In genomic region chr2:97697252-97698235, GRCh38 we compare ENCODE assay signal across 8 cellular contexts. TPM values are rescaled to one million over a fixed set of nuclear protein-coding genes. Genes with fewer than 3 reads are reported as not detected.
A peak's percentile ranks its signal among the peaks of the same experiment; 100 is the strongest.
DNase-seq lines count a peak whose midpoint lies in the region; ATAC-seq and TF ChIP-seq lines count a peak whose summit lies in the region.

No MANE protein-coding gene starts in this region.

- peak; percentile 81 to 90 (median 88) for DNase-seq in CD4-positive, CD25-positive, alpha-beta regulatory T cell
- DNase-seq in NCI-H1092 (lab: John Stamatoyannopoulos, UW) (peak; percentile 60), SJSA1 (ENCODE audit: low read depth in 1 of 2, low spot score in 2 of 2) (peak; percentile 52 to 84), activated gamma-delta T cell (lab: John Stamatoyannopoulos, UW) (peak; percentile 45), foreskin fibroblast (peak; percentile 69 to 92), nucleus accumbens (lab: John Stamatoyannopoulos, UW) (peak in 54 of 56 donors; percentile 25 to 96 (median 80)), substantia nigra (lab: John Stamatoyannopoulos, UW) (peak in 48 of 49 donors; percentile 13 to 95 (median 80))

- H3K4me3 Mint-ChIP-seq in CD4-positive, CD25-positive, alpha-beta regulatory T cell = peak overlapping the region in 1 of 4 donors; percentile 9

- H3K4me1 ChIP-seq in CD4-positive, CD25-positive, alpha-beta regulatory T cell (ENCODE audit: control insufficient read depth, insufficient read depth, low read length, poor library complexity, severe bottlenecking) = peaks cover 4% of the 10 kb centered on the region
- H3K4me1 ChIP-seq in SJSA1 (replicated peaks) = no peaks in the 10 kb centered on the region

- H3K9me3 Mint-ChIP-seq in CD4-positive, CD25-positive, alpha-beta regulatory T cell = no peaks in the 10 kb centered on the region

- no peaks in the 10 kb centered on the region for H3K36me3 Mint-ChIP-seq in CD4-positive, CD25-positive, alpha-beta regulatory T cell

- peaks cover 6 to 25% (median 10%) of the 10 kb centered on the region in 4 donors for H3K4me1 Mint-ChIP-seq in CD4-positive, CD25-positive, alpha-beta regulatory T cell

- no peaks in the 10 kb centered on the region for H3K27me3 ChIP-seq in CD4-positive, CD25-positive, alpha-beta regulatory T cell (ENCODE audit: control insufficient read depth, insufficient read depth, low read length)
- no peaks in the 10 kb centered on the region for H3K27me3 ChIP-seq in SJSA1 (replicated peaks)

- peak; percentile 86 to 89 for ATAC-seq in CD4-positive, CD25-positive, alpha-beta regulatory T cell (ENCODE audit: low read depth in 2 of 2)
- peak; percentile 77 for ATAC-seq in GM21786 (IDR thresholded peaks at IDR 0.05; ENCODE audit: unreplicated experiment)

- peak; percentile 96 for TF ChIP-seq CTCF in foreskin fibroblast (IDR thresholded peaks at IDR 0.05; ENCODE audit: low read depth, low read length)

- no peak overlapping the region for H3K27ac ChIP-seq in CD4-positive, CD25-positive, alpha-beta regulatory T cell (ENCODE audit: insufficient read depth, low read length, poor library complexity, severe bottlenecking)
- H3K27ac ChIP-seq in SJSA1 = no peak overlapping the region
- H3K27ac ChIP-seq in substantia nigra (ENCODE audit: low read depth, low read length, poor library complexity, severe bottlenecking) = no peak overlapping the region

- peak overlapping the region; percentile 5 for H3K4me3 ChIP-seq in CD4-positive, CD25-positive, alpha-beta regulatory T cell (ENCODE audit: low read depth, low read length)
- H3K4me3 ChIP-seq in SJSA1 (no peak overlapping the region), foreskin fibroblast (ENCODE audit: low read depth in 1 of 2, low read length in 2 of 2) (no peak overlapping the region)

- H3K36me3 ChIP-seq in CD4-positive, CD25-positive, alpha-beta regulatory T cell (ENCODE audit: control insufficient read depth, insufficient read depth, low read length) = no peaks in the 10 kb centered on the region
- no peaks in the 10 kb centered on the region for H3K36me3 ChIP-seq in SJSA1

- H3K27me3 Mint-ChIP-seq in CD4-positive, CD25-positive, alpha-beta regulatory T cell = peaks cover 15% of the 10 kb centered on the region

- H3K27ac Mint-ChIP-seq in CD4-positive, CD25-positive, alpha-beta regulatory T cell = peak overlapping the region; percentile 3 to 92 (median 65)

- H3K9me3 ChIP-seq in CD4-positive, CD25-positive, alpha-beta regulatory T cell (ENCODE audit: control insufficient read depth in 2 of 2, low read length in 2 of 2) = no peaks in the 10 kb centered on the region
- H3K9me3 ChIP-seq in SJSA1 (replicated peaks) = no peaks in the 10 kb centered on the region

RNA-seq across cellular contexts. Expression of gene ZAP70, which starts 15.8 kb away (rescaled TPM):
- total RNA-seq in CD4-positive, CD25-positive, alpha-beta regulatory T cell = 431 TPM
- polyA plus RNA-seq in CD4-positive, CD25-positive, alpha-beta regulatory T cell = 100 to 1,000 TPM; 104 to 144 (median 130) TPM
- total RNA-seq in SJSA1 (2014; rRNA removed; shearing (Covaris generic)) = not detected in 2 replicates

RNA-seq across cellular contexts. Expression of gene C2orf92, which starts 28.0 kb away (rescaled TPM):
- 20.4 TPM for total RNA-seq in CD4-positive, CD25-positive, alpha-beta regulatory T cell
- polyA plus RNA-seq in CD4-positive, CD25-positive, alpha-beta regulatory T cell = under 1 TPM in 1 of 4 donors, not detected in 3; 0.61 TPM
- 0.24 TPM in 1 of 2 replicates, not detected in the other for total RNA-seq in SJSA1 (2014; rRNA removed; shearing (Covaris generic))

RNA-seq across cellular contexts. Expression of gene ACTR1B, which starts 33.7 kb away (rescaled TPM):
- total RNA-seq in CD4-positive, CD25-positive, alpha-beta regulatory T cell = 86.3 TPM
- polyA plus RNA-seq in CD4-positive, CD25-positive, alpha-beta regulatory T cell = 10 to 100 TPM; 12.9 to 22.6 (median 21.8) TPM
- total RNA-seq in SJSA1 (2014; rRNA removed; shearing (Covaris generic)) = 22.1 and 28.3 TPM in 2 replicates

RNA-seq across cellular contexts. Expression of gene COX5B, which starts 51.7 kb away (rescaled TPM):
- 147 TPM for total RNA-seq in CD4-positive, CD25-positive, alpha-beta regulatory T cell
- polyA plus RNA-seq in CD4-positive, CD25-positive, alpha-beta regulatory T cell = 100 to 1,000 TPM; 379 to 538 (median 452) TPM
- total RNA-seq in SJSA1 (2014; rRNA removed; shearing (Covaris generic)) = 233 and 275 TPM in 2 replicates

Comparison
In these comparisons a context has a peak if more than half of its experiments do, and no peak if none do; other contexts are left out.
1. RNA of gene ZAP70, which starts 15.8 kb away (total RNA-seq): 431 TPM in CD4-positive, CD25-positive, alpha-beta regulatory T cell (single experiment); not detected in SJSA1; every median in the first group is over 100 times any median in the second.
2. RNA of gene C2orf92, which starts 28.0 kb away (total RNA-seq): 20.4 TPM in CD4-positive, CD25-positive, alpha-beta regulatory T cell (single experiment); 0.24 TPM in SJSA1; every median in the first group is over 10 times any median in the second.
3. Peak in every context shown above with its lines, with median percentiles within 50 percentile points of each other: DNase-seq.